8 cellular contexts compared by ENCODE assay signal in the genomic region with DNA sequence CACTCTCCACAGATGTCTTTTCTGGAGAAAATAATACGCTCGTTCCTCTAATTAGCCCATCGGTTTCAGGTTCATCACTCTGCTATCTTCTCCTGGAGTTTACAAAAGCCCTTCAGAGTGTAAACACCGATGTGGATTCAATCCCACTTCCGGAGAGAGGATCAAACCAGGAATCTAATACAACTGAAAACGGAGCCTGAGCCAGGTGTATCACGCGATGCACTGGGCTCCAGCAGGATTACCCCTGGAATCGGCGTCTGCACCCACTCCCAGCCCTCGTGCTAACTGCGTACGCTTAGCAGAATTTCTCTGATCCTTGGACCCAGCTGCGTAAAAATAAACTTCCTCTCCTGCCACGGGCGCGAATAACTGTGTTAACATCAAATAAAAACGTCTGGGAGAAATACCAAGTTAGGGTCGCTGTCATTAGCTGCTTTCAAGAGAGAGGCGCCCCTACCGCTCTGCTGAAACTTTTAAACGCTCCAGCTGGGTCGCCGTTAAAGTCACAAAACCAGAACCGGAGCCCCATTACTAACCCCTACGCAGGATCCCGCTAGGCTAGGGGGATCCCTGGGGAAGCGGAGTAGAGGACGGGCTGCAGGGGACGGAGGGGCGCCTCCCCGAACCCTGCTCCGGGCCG. TPM values are rescaled to one million over a fixed set of nuclear protein-coding genes. Genes with fewer than 3 reads are reported as not detected.
DNase-seq lines count a peak whose midpoint lies in the region; ATAC-seq, FAIRE-seq and TF ChIP-seq lines count a peak whose summit lies in the region.

No MANE protein-coding gene starts in this region.

- CTCF ChIA-PET in Caco-2 (lab: Charles Lee) (no interaction called here), HEK293 (lab: Yijun Ruan, JAX) (interaction anchor here (0.7 to 0.9 kb wide), 3 partner anchors 48 to 686 kb away, joined by 3 to 4 read pairs (median 3); a partner anchor contains a TSS)

- TF ChIP-seq CTCF in Caco-2 (IDR thresholded peaks at IDR 0.05; ENCODE audit: insufficient read depth in 1 of 2, low read depth in 1 of 2, low read length in 1 of 2, severe bottlenecking in 1 of 2, unreplicated experiment in 1 of 2), result no peak
- no peak for TF ChIP-seq CTCF in HEK293 (tag by site-specific recombination; IDR thresholded peaks at IDR 0.05)
- TF ChIP-seq CTCF in WERI-Rb-1 (IDR thresholded peaks at IDR 0.05; ENCODE audit: low read depth, low read length), result no peak

- intact Hi-C loops in Caco-2 (cut with micrococcal nuclease; ENCODE audit: unreplicated experiment) (loop anchor here (1.0 to 2.0 kb wide), 4 partner anchors 20 to 162 kb away; a partner anchor contains a TSS), right cardiac atrium (cut with DNase I) (loop anchor here in 2 of 4 donors (10.0 kb wide), 1 partner anchor 86 kb away; no protein-coding TSS in a partner anchor)

- peaks cover 65% of the 10 kb centered on the region for H3K36me3 Mint-ChIP-seq in Caco-2 (ENCODE audit: insufficient read depth, unreplicated experiment)

- H3K9me3 ChIP-seq in Caco-2 (0 out of 2 replicates have a peak, but pooled peaks cover 7% of the 10 kb centered on the region), HEK293 (ENCODE audit: control insufficient read depth, insufficient read depth, low read depth, low read length) (no peaks in the 10 kb centered on the region), WERI-Rb-1 (ENCODE audit: severe bottlenecking) (no peaks in the 10 kb centered on the region), right cardiac atrium (ENCODE audit: control insufficient read depth, low read length) (no peaks in the 10 kb centered on the region)

- H3K27ac ChIP-seq in HEK293 (ENCODE audit: extremely low read depth, low read depth, low read length) (peak overlapping the region; percentile 27; the same call in 1 of the 2 replicates), WERI-Rb-1 (peak overlapping the region; percentile 93), right cardiac atrium (ENCODE audit: low read length) (peak overlapping the region; percentile 60), skin epidermis (peak overlapping the region; percentile 73 to 94 (median 90))

- DNase-seq in Caco-2, result peak in 1 of 2 experiments; percentile 39
- DNase-seq in WERI-Rb-1, result peak; percentile 32
- DNase-seq in right cardiac atrium, result no peak
- no peak for DNase-seq in GM12891 (ENCODE audit: insufficient read length, low spot score)

- peak overlapping the region; percentile 83 for H3K4me3 Mint-ChIP-seq in Caco-2 (ENCODE audit: unreplicated experiment)

- no peaks in the 10 kb centered on the region for H3K9me3 Mint-ChIP-seq in Caco-2 (ENCODE audit: unreplicated experiment)

- H3K4me1 ChIP-seq in Caco-2, result peaks cover 24% of the 10 kb centered on the region
- H3K4me1 ChIP-seq in HEK293 (ENCODE audit: control insufficient read depth, insufficient read depth, low read length), result no peaks in the 10 kb centered on the region
- H3K4me1 ChIP-seq in right cardiac atrium (ENCODE audit: control insufficient read depth, insufficient read depth, low read length), result peaks cover 3% of the 10 kb centered on the region

- peak overlapping the region; percentile 74 for H3K4me3 ChIP-seq in Caco-2 (ENCODE audit: low read depth, low read length)
- peak overlapping the region; percentile 100 for H3K4me3 ChIP-seq in HEK293 (ENCODE audit: low read depth, low read length)
- peak overlapping the region; percentile 99 for H3K4me3 ChIP-seq in WERI-Rb-1 (ENCODE audit: low read depth, low read length)
- peak overlapping the region; percentile 76 for H3K4me3 ChIP-seq in right cardiac atrium (ENCODE audit: low read length)
- H3K4me3 ChIP-seq in skin epidermis, result peak overlapping the region; percentile 68 to 97 (median 87)

- TF ChIP-seq POLR2A in GM12891 (IDR thresholded peaks at IDR 0.05; ENCODE audit: low read depth, low read length), result no peak

- no peaks in the 10 kb centered on the region for H3K27me3 Mint-ChIP-seq in Caco-2 (ENCODE audit: insufficient read depth, unreplicated experiment)

- peaks cover 3% of the 10 kb centered on the region for H3K36me3 ChIP-seq in Caco-2 (ENCODE audit: control insufficient read depth, insufficient read depth, low read length)
- peaks cover 19 to 39% of the 10 kb centered on the region in 2 experiments; a peak in 2 of 3 replicates for H3K36me3 ChIP-seq in HEK293 (ENCODE audit: control insufficient read depth in 2 of 2, insufficient read depth in 1 of 2, low read length in 2 of 2)
- H3K36me3 ChIP-seq in WERI-Rb-1, result peaks cover 46% of the 10 kb centered on the region

- peaks cover 14% of the 10 kb centered on the region for H3K4me1 Mint-ChIP-seq in Caco-2 (ENCODE audit: low read depth, unreplicated experiment)

- ATAC-seq in right cardiac atrium (peak in 1 of 2 donors; percentile 44), HG02840 (IDR thresholded peaks at IDR 0.05; ENCODE audit: low FRiP score, unreplicated experiment) (no peak), HG02588 (IDR thresholded peaks at IDR 0.05; ENCODE audit: unreplicated experiment) (no peak)

- WGBS in right cardiac atrium, result under 1% methylated on average over 34 of the region's 34 CpGs

- FAIRE-seq in GM12891 (lab: Jason Lieb, UNC), result no peak

- peak overlapping the region; percentile 46 for H3K27ac Mint-ChIP-seq in Caco-2 (ENCODE audit: unreplicated experiment)

- TSS peak; percentile 60 for BruUV-seq in Caco-2 (replicated peaks; lab: Mats Ljungman, UMichigan)

- POLR2A ChIA-PET in Caco-2 (lab: Charles Lee) (interaction anchor here (0.9 to 1.0 kb wide), 2 partner anchors 59 to 68 kb away, joined by 3 read pairs; a partner anchor contains a TSS), HEK293 (lab: Yijun Ruan, JAX) (interaction anchor here (0.9 to 1.6 kb wide), 4 partner anchors 9 to 64 kb away, joined by 3 to 4 read pairs (median 4); no protein-coding TSS in a partner anchor)

- H3K27me3 ChIP-seq in Caco-2 (replicated peaks; ENCODE audit: control insufficient read depth, insufficient read depth, low read length) (no peaks in the 10 kb centered on the region), WERI-Rb-1 (ENCODE audit: insufficient read depth, low read depth, severe bottlenecking) (no peaks in the 10 kb centered on the region), right cardiac atrium (ENCODE audit: control insufficient read depth, insufficient read depth) (no peaks in the 10 kb centered on the region)

TF ChIP-seq in HEK293, 187 proteins besides CTCF, POLR2A, EP300 and RAD21:
- no peak for TF ChIP-seq ZNF175 (tag by site-specific recombination; IDR thresholded peaks at IDR 0.05)
- TF ChIP-seq, protein P1, sequence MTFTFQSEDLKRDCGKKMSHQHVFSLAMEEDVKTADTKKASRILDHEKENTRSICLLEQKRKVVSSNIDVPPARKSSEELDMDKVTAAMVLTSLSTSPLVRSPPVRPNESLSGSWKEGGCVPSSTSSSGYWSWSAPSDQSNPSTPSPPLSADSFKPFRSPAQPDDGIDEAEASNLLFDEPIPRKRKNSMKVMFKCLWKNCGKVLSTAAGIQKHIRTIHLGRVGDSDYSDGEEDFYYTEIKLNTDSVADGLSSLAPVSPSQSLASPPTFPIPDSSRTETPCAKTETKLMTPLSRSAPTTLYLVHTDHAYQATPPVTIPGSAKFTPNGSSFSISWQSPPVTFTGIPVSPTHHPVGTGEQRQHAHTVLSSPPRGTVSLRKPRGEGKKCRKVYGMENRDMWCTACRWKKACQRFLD (tag by site-specific recombination; IDR thresholded peaks at IDR 0.05), result no peak
- no peak for TF ChIP-seq ZSCAN16 (tag by site-specific recombination; IDR thresholded peaks at IDR 0.05)
- TF ChIP-seq ZEB2 (tag by site-specific recombination; IDR thresholded peaks at IDR 0.05), result no peak
- TF ChIP-seq ZBTB17 (tag by site-specific recombination; IDR thresholded peaks at IDR 0.05), result peak; percentile 86

TF ChIP-seq in GM12891, 5 proteins besides CTCF, POLR2A, EP300 and RAD21:
- TF ChIP-seq POU2F2 (IDR thresholded peaks at IDR 0.05; ENCODE audit: low read depth, low read length) (no peak), PAX5 (IDR thresholded peaks at IDR 0.05; ENCODE audit: insufficient read depth, low read length, severe bottlenecking) (no peak), TAF1 (IDR thresholded peaks at IDR 0.05; ENCODE audit: low read depth, low read length) (no peak), SPI1 (IDR thresholded peaks at IDR 0.05; ENCODE audit: low read depth, low read length) (no peak), POLR2AphosphoS5 (IDR thresholded peaks at IDR 0.05; ENCODE audit: low read depth, low read length) (no peak)

RNA-seq across cellular contexts. Expression of a gene that starts 0.5 kb away (rescaled TPM):
- 37.8 and 41.1 TPM in 2 replicates for total RNA-seq in Caco-2 (2022)
- total RNA-seq in right cardiac atrium, result 10 to 100 TPM; 17.8 to 18.2 (median 18.0) TPM
- 12.1 TPM for polyA plus RNA-seq in right cardiac atrium
- 17.4 TPM for polyA plus RNA-seq in GM12891 (2012; ENCODE audit: low read depth, missing spikeins)

RNA-seq across cellular contexts. Expression of a gene that starts 7.8 kb away (rescaled TPM):
- 142 and 150 TPM in 2 replicates for total RNA-seq in Caco-2 (2022)
- total RNA-seq in right cardiac atrium, result 100 to 1,000 TPM; 112 to 126 (median 117) TPM
- 131 TPM for polyA plus RNA-seq in right cardiac atrium
- polyA plus RNA-seq in GM12891 (2012; ENCODE audit: low read depth, missing spikeins), result 80.2 TPM

RNA-seq across cellular contexts. Expression of a gene that starts 20.2 kb away (rescaled TPM):
- total RNA-seq in Caco-2 (2022) (227 and 240 TPM in 2 replicates), right cardiac atrium (10 to 100 TPM; 14.2 to 26.9 (median 21.6) TPM)
- polyA plus RNA-seq in right cardiac atrium, result 16.7 TPM
- polyA plus RNA-seq in GM12891 (2012; ENCODE audit: low read depth, missing spikeins), result 180 TPM

RNA-seq across cellular contexts. Expression of a gene that starts 20.4 kb away (rescaled TPM):
- total RNA-seq in Caco-2 (2022), result 14.9 and 16.2 TPM in 2 replicates
- 10 to 100 TPM; 10.1 to 15.4 (median 14.0) TPM for total RNA-seq in right cardiac atrium
- 10.7 TPM for polyA plus RNA-seq in right cardiac atrium
- polyA plus RNA-seq in GM12891 (2012; ENCODE audit: low read depth, missing spikeins), result 9.1 TPM

RNA-seq across cellular contexts. Expression of a gene that starts 31.4 kb away (rescaled TPM):
- total RNA-seq in Caco-2 (2022) (15.2 and 16.7 TPM in 2 replicates), right cardiac atrium (1 to 10 TPM; 7.1 to 8.6 (median 7.7) TPM)
- polyA plus RNA-seq in right cardiac atrium, result 6.2 TPM
- 6.7 TPM for polyA plus RNA-seq in GM12891 (2012; ENCODE audit: low read depth, missing spikeins)

Comparison
In these comparisons a context has a peak if more than half of its experiments do, and no peak if none do; other contexts are left out.
1. H3K27ac ChIP-seq: peak in every context shown above with its lines; median percentile 93 in WERI-Rb-1; 90 in skin epidermis; 60 in right cardiac atrium; 27 in HEK293.